Comparison of ENCODE assay signal across 8 cellular contexts in the genomic region with DNA sequence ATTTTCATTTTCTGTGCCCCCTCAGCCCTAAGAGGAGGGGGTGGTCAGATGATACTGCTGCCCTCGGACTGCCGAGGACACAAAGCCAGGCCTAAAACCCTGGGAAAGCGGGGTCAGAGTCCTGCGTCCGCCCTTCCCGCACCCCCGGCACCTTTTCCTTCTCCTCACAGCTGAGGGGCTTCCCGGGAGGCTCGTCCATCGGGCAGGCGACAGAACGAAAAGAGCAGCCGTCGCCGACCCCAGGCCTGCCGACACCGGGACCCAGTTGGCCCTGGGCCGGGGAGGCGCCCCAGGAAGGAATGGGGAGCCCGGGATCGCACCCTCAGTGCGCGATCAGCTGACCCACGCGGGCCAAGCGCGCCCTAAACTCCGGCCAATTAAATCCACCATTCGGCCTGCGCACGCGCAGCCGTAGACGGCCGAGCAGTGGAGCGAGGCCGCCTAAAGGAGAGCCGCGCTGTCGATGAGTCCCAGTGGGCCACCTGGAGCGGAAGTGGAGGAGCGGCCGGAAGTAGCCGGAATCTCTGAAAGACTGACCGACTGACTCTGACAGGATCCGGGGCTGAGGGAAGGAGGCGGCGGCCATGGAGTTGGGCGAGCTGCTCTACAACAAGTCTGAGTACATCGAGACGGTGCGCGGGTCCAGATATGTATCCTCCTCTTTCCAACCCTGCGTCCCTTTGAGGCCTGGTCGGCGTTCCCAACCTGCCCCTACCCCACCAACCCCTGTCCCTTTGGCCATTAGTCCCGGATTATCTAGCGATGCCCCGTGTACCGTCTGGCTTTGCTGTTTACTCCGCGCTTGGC. TPM values are rescaled to one million over a fixed set of nuclear protein-coding genes. Genes with fewer than 3 reads are reported as not detected.
DNase-seq lines count a peak whose midpoint lies in the region; ATAC-seq and TF ChIP-seq lines count a peak whose summit lies in the region.

Gene DCTN5, plus strand, starts transcription at position 508 of the 807 bp plus-strand sequence. Its CDS starts 77 bp downstream, at position 585.
Gene PALB2, minus strand, starts transcription at position 352 of the 807 bp plus-strand sequence. Its CDS starts 153 bp downstream, at position 199.

- peak within 1 kb of the TSS; percentile 90 for H3K27ac ChIP-seq in CD8-positive, alpha-beta T cell (ENCODE audit: low read depth, low read length)
- peak within 1 kb of the TSS; percentile 80 for H3K27ac ChIP-seq in effector memory CD4-positive, alpha-beta T cell (ENCODE audit: insufficient read depth, low read length, poor library complexity, severe bottlenecking)

- H3K4me1 Mint-ChIP-seq in CD8-positive, alpha-beta T cell (ENCODE audit: low read depth), result peaks cover 39% of the 10 kb centered on the region

- ATAC-seq in CD8-positive, alpha-beta T cell, result peak; percentile 92
- peak; percentile 95 for ATAC-seq in GM19467 (IDR thresholded peaks at IDR 0.05; ENCODE audit: unreplicated experiment)

- H3K9me3 Mint-ChIP-seq in CD8-positive, alpha-beta T cell, result no peaks in the 10 kb centered on the region

- H3K4me3 ChIP-seq in CD8-positive, alpha-beta T cell (ENCODE audit: low read depth, low read length), result peak within 1 kb of the TSS; percentile 99
- H3K4me3 ChIP-seq in effector memory CD4-positive, alpha-beta T cell (ENCODE audit: insufficient read depth, low read depth, low read length, poor library complexity, severe bottlenecking), result peak within 1 kb of the TSS; percentile 91

- CTCF ChIA-PET in CD8-positive, alpha-beta T cell (lab: Charles Lee), result no interaction called here

- H3K4me3 Mint-ChIP-seq in CD8-positive, alpha-beta T cell, result peak within 1 kb of the TSS; percentile 98

- intact Hi-C loops in CD8-positive, alpha-beta T cell (cut with DNase I, micrococcal nuclease), result loop anchor here (1.0 to 5.0 kb wide), 4 partner anchors 37 to 129 kb away; partner anchors contain the start of genes EARS2 (in 2 of the 2), UBFD1 (in 2 of the 2), GGA2 (in 1 of the 2) and NDUFAB1 (in 1 of the 2)

- no peak for TF ChIP-seq CTCF in CD8-positive, alpha-beta T cell (IDR thresholded peaks at IDR 0.05)

- peaks cover 22% of the 10 kb centered on the region for H3K4me1 ChIP-seq in CD8-positive, alpha-beta T cell (ENCODE audit: insufficient read depth, low read length)
- H3K4me1 ChIP-seq in effector memory CD4-positive, alpha-beta T cell (ENCODE audit: control insufficient read depth, insufficient read depth, low read length, poor library complexity, severe bottlenecking), result peaks cover 7% of the 10 kb centered on the region

- no peaks in the 10 kb centered on the region for H3K9me3 ChIP-seq in CD8-positive, alpha-beta T cell (ENCODE audit: low read length)
- H3K9me3 ChIP-seq in effector memory CD4-positive, alpha-beta T cell (ENCODE audit: control insufficient read depth, low read length), result no peaks in the 10 kb centered on the region

- peak; percentile 59 to 86 (median 80) for DNase-seq in CD8-positive, alpha-beta T cell
- DNase-seq in HS-27A (ENCODE audit: low read depth) (peak; percentile 75), NK-92 (lab: John Stamatoyannopoulos, UW; ENCODE audit: unreplicated experiment) (peak; percentile 25), lung microvascular endothelial cell (ENCODE audit: low read depth in 2 of 2) (peak; percentile 94 to 96)
- peak; percentile 92 for DNase-seq in activated CD8-positive, alpha-beta memory T cell treated with anti-CD3 and anti-CD28 coated beads for 24 hours
- peak; percentile 76 to 81 (median 77) for DNase-seq in effector memory CD4-positive, alpha-beta T cell
- DNase-seq in stimulated activated CD4-positive, alpha-beta T cell treated with anti-CD3 and anti-CD28 coated beads, TNF-alpha, amount 100 ng/mL, for 48 hours (ENCODE audit: low read depth in 3 of 3), result peak; percentile 76 to 85 (median 81)

- peak within 1 kb of the TSS; percentile 97 for H3K27ac Mint-ChIP-seq in CD8-positive, alpha-beta T cell

- peaks cover 6% of the 10 kb centered on the region for H3K36me3 ChIP-seq in CD8-positive, alpha-beta T cell (ENCODE audit: insufficient read depth, low read length)
- H3K36me3 ChIP-seq in effector memory CD4-positive, alpha-beta T cell (ENCODE audit: control insufficient read depth, insufficient read depth, low read length), result peaks cover 8% of the 10 kb centered on the region

- H3K36me3 Mint-ChIP-seq in CD8-positive, alpha-beta T cell, result peaks cover 42% of the 10 kb centered on the region

- no peaks in the 10 kb centered on the region for H3K27me3 ChIP-seq in CD8-positive, alpha-beta T cell (ENCODE audit: insufficient read depth, low read length)
- H3K27me3 ChIP-seq in effector memory CD4-positive, alpha-beta T cell (replicated peaks; ENCODE audit: control insufficient read depth, insufficient read depth, low read length, poor library complexity, severe bottlenecking), result no peaks in the 10 kb centered on the region

- H3K27me3 Mint-ChIP-seq in CD8-positive, alpha-beta T cell (ENCODE audit: low read depth), result no peaks in the 10 kb centered on the region

- POLR2A ChIA-PET in CD8-positive, alpha-beta T cell (lab: Charles Lee), result interaction anchor here (0.7 to 2.3 kb wide), 3 partner anchors 36 to 83 kb away, joined by 3 to 7 read pairs (median 3); partner anchors contain the start of genes EARS2 and UBFD1

RNA-seq across cellular contexts. Expression of gene DCTN5, which starts in this region (rescaled TPM):
- 10 to 100 TPM; 53.6 to 57.1 TPM for total RNA-seq in CD8-positive, alpha-beta T cell
- 47.8 and 48.6 TPM in 2 replicates for total RNA-seq in lung microvascular endothelial cell

RNA-seq across cellular contexts. Expression of gene PALB2, which starts in this region (rescaled TPM):
- total RNA-seq in CD8-positive, alpha-beta T cell, result 1 to 10 TPM; 5.3 to 5.6 TPM
- total RNA-seq in lung microvascular endothelial cell, result 4.1 and 6.2 TPM in 2 replicates

Comparison
In these comparisons a context has a peak if more than half of its experiments do, and no peak if none do; other contexts are left out.
1. Peak in every context shown above with its lines: DNase-seq, ATAC-seq, H3K4me3 ChIP-seq and H3K27ac ChIP-seq.
2. DNase-seq: peak in every context shown above with its lines; median percentile 95 in lung microvascular endothelial cell; 92 in activated CD8-positive, alpha-beta memory T cell treated with anti-CD3 and anti-CD28 coated beads for 24 hours; 81 in stimulated activated CD4-positive, alpha-beta T cell treated with anti-CD3 and anti-CD28 coated beads, TNF-alpha, amount 100 ng/mL, for 48 hours; 80 in CD8-positive, alpha-beta T cell; 77 in effector memory CD4-positive, alpha-beta T cell; 75 in HS-27A; 25 in NK-92.